ENCODE assay signal across 1 cellular context in genomic region chr22:37686002-37686982, GRCh38.
TF ChIP-seq lines count a peak whose summit lies in the region.

NOL12 (plus strand) TSS chr22:37686343; CDS start chr22:37686393, 50 bp downstream.

TF ChIP-seq in HepG2, 621 proteins besides CTCF, POLR2A, EP300 and RAD21 (continued from another document and continues in another):
- no peak for TF ChIP-seq AFF4 (CRISPR knock-in tag; IDR thresholded peaks at IDR 0.05)
- TF ChIP-seq DDIT3 (CRISPR knock-in tag; IDR thresholded peaks at IDR 0.05) = no peak
- peak; percentile 66 for TF ChIP-seq THRA (CRISPR knock-in tag; IDR thresholded peaks at IDR 0.05; ENCODE audit: borderline replicate concordance)
- peak; percentile 89 for TF ChIP-seq TAF15 (IDR thresholded peaks at IDR 0.05; ENCODE audit: low read depth, low read length, poor library complexity, severe bottlenecking)
- no peak for TF ChIP-seq USF2 (IDR thresholded peaks at IDR 0.05; ENCODE audit: low read depth, low read length)
- no peak for TF ChIP-seq USF2 (CRISPR knock-in tag; IDR thresholded peaks at IDR 0.05; ENCODE audit: borderline replicate concordance)
- peak; percentile 91 for TF ChIP-seq FOXK1 (CRISPR knock-in tag; IDR thresholded peaks at IDR 0.05; ENCODE audit: borderline replicate concordance, low read depth)
- TF ChIP-seq MLXIP (CRISPR knock-in tag; IDR thresholded peaks at IDR 0.05; ENCODE audit: borderline replicate concordance) = 0 out of 2 replicates have a peak, but pooled peaks have one; percentile 38
- TF ChIP-seq ZC3H4 (CRISPR knock-in tag; IDR thresholded peaks at IDR 0.05; ENCODE audit: borderline replicate concordance) = no peak
- no peak for TF ChIP-seq GATA4 (IDR thresholded peaks at IDR 0.05; ENCODE audit: borderline replicate concordance, low read depth)
- TF ChIP-seq MYC (CRISPR knock-in tag; IDR thresholded peaks at IDR 0.05; ENCODE audit: borderline replicate concordance) = peak; percentile 75; the same call in 1 of the 2 replicates
- TF ChIP-seq CSRNP2 (CRISPR knock-in tag; conservative IDR thresholded peaks at IDR 0.05; ENCODE audit: low read depth) = no peak
- TF ChIP-seq ATF7 (IDR thresholded peaks at IDR 0.05) = no peak
- no peak for TF ChIP-seq ATF7 (CRISPR knock-in tag; IDR thresholded peaks at IDR 0.05)
- peak; percentile 99 for TF ChIP-seq KDM5A (IDR thresholded peaks at IDR 0.05; ENCODE audit: borderline replicate concordance, low read length)
- TF ChIP-seq ZNF33B (CRISPR knock-in tag; IDR thresholded peaks at IDR 0.05) = no peak
- TF ChIP-seq HES4 (CRISPR knock-in tag; IDR thresholded peaks at IDR 0.05; ENCODE audit: borderline replicate concordance) = peak; percentile 88
- TF ChIP-seq REXO4 (CRISPR knock-in tag; IDR thresholded peaks at IDR 0.05; ENCODE audit: borderline replicate concordance) = no peak
- no peak for TF ChIP-seq HHEX (CRISPR knock-in tag; IDR thresholded peaks at IDR 0.05)
- TF ChIP-seq ZNF674 (CRISPR knock-in tag; IDR thresholded peaks at IDR 0.05; ENCODE audit: low read depth) = 0 out of 2 replicates have a peak, but pooled peaks have one; percentile 47
- no peak for TF ChIP-seq TCF7 (IDR thresholded peaks at IDR 0.05; ENCODE audit: low read depth)
- TF ChIP-seq ZNF10 (CRISPR knock-in tag; IDR thresholded peaks at IDR 0.05; ENCODE audit: borderline replicate concordance, low read depth) = no peak
- TF ChIP-seq NCOR1 (IDR thresholded peaks at IDR 0.05; ENCODE audit: borderline replicate concordance, low read length) = peak; percentile 55; the same call in 1 of the 2 replicates
- TF ChIP-seq ZNF362 (CRISPR knock-in tag; IDR thresholded peaks at IDR 0.05; ENCODE audit: borderline replicate concordance) = peak; percentile 63; the same call in 1 of the 2 replicates
- peak; percentile 78 for TF ChIP-seq SP5 (CRISPR knock-in tag; IDR thresholded peaks at IDR 0.05; ENCODE audit: borderline replicate concordance, low read depth)
- TF ChIP-seq MXD4 (CRISPR knock-in tag; IDR thresholded peaks at IDR 0.05) = peak; percentile 86
- TF ChIP-seq PHF5A (CRISPR knock-in tag; IDR thresholded peaks at IDR 0.05; ENCODE audit: low read depth, unreplicated experiment) = peak; percentile 57
- TF ChIP-seq ZNF710 (CRISPR knock-in tag; IDR thresholded peaks at IDR 0.05; ENCODE audit: borderline replicate concordance) = 0 out of 2 replicates have a peak, but pooled peaks have one; percentile 19
- TF ChIP-seq ARID2 (CRISPR knock-in tag; IDR thresholded peaks at IDR 0.05; ENCODE audit: borderline replicate concordance) = peak; percentile 31; the same call in 1 of the 2 replicates
- peak; percentile 87; the same call in 1 of the 2 replicates for TF ChIP-seq ZSCAN21 (CRISPR knock-in tag; IDR thresholded peaks at IDR 0.05; ENCODE audit: borderline replicate concordance)
- no peak for TF ChIP-seq U2AF2 (IDR thresholded peaks at IDR 0.05; ENCODE audit: low read depth, low read length)
- TF ChIP-seq ZFP36L2 (CRISPR knock-in tag; IDR thresholded peaks at IDR 0.05) = no peak
- TF ChIP-seq HOXA9 (CRISPR knock-in tag; IDR thresholded peaks at IDR 0.05; ENCODE audit: borderline replicate concordance) = no peak
- no peak for TF ChIP-seq RORA (CRISPR knock-in tag; IDR thresholded peaks at IDR 0.05)
- 0 out of 2 replicates have a peak, but pooled peaks have one; percentile 34 for TF ChIP-seq PRDM10 (CRISPR knock-in tag; IDR thresholded peaks at IDR 0.05; ENCODE audit: low read depth)
- TF ChIP-seq KLF12 (CRISPR knock-in tag; IDR thresholded peaks at IDR 0.05; ENCODE audit: borderline replicate concordance) = peak; percentile 20; the same call in 1 of the 2 replicates
- no peak for TF ChIP-seq PRMT3 (CRISPR knock-in tag; IDR thresholded peaks at IDR 0.05; ENCODE audit: borderline replicate concordance, low read depth)
- TF ChIP-seq IRF1 (CRISPR knock-in tag; IDR thresholded peaks at IDR 0.05; ENCODE audit: low read depth) = no peak
- no peak for TF ChIP-seq RBM22 (optimal IDR thresholded peaks at IDR 0.05; ENCODE audit: low read length)
